In the genomic region with DNA sequence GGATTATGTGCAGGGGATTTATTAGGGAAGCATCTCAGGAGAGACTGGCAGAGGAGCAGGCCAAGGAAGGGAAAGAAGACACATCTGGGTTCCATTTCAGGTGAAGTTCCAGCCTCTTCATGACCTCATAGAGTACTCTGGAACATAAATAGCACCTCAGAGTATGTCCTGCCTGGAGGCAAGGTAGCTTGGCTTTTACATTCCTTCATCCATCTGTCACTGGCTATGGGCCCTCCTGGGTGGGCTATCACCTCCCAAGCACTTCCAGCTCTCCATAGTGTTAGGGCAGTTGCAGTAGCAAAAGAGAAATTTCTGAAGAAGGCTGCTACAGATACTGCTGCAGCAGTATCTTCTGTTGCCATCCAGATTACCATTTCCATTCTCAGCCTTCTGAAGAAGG, we compare ENCODE assay signal across 35 cellular contexts.
"Had no signal": no experiment of that assay in that cellular context is flagged by ENCODE, and none has a peak within 500 bp of the region (broad histone marks: within the 10 kb centered on the region; RNA-seq: fewer than 3 reads in every experiment).

No MANE protein-coding gene starts in this region.

- H3K4me3 ChIP-seq: adrenal gland, body of pancreas, cardiac muscle cell, coronary artery, dorsolateral prefrontal cortex had no signal

- H3K9me3 Mint-ChIP-seq: activated CD4-positive, alpha-beta memory T cell treated with anti-CD3 and anti-CD28 coated beads for 36 hours; activated CD4-positive, alpha-beta T cell treated with anti-CD3 and anti-CD28 coated beads, Interleukin-2, amount 10 ng/mL, durations not matched to agents 24 days and 14 days; activated naive CD4-positive, alpha-beta T cell treated with anti-CD3 and anti-CD28 coated beads for 36 hours; activated naive CD4-positive, alpha-beta T cell treated with anti-CD3 and anti-CD28 coated beads, Interleukin-2, amount 50 U/mL, for 24 hours; activated naive CD8-positive, alpha-beta T cell treated with anti-CD3 and anti-CD28 coated beads for 36 hours; activated naive CD8-positive, alpha-beta T cell treated with anti-CD3 and anti-CD28 coated beads, Interleukin-2, amount 50 U/mL, for 24 hours; activated T-helper 1 cell treated with anti-CD3 and anti-CD28 coated beads, Interleukin-12 subunit alpha, Interleukin-12 subunit beta, Interleukin-2, Interleukin-4 antibody, amounts not matched to agents 30 ng/mL and 10 ng/mL and 1 ng/mL, durations not matched to agents 14 hours and 24 hours and 36 hours; activated T-helper 2 cell treated with anti-CD3 and anti-CD28 coated beads, Interferon-gamma antibody, Interleukin-2, Interleukin-4, amounts not matched to agents 10 μg/mL and 5 μg/mL and 100 μg/mL, durations not matched to agents 14 hours and 24 hours and 36 hours; central memory CD8-positive, alpha-beta T cell; dendritic cell treated with granulocyte-macrophage colony-stimulating factor and Interleukin-4, amounts not matched to agents 40 ng/mL and 50 ng/mL, for 4 days; endodermal cell; T-helper 2 cell treated with Interferon-gamma antibody and Interleukin-4, amounts not matched to agents 5 μg/mL and 100 μg/mL, for 36 hours had no signal

- H3K36me3 ChIP-seq: adrenal gland, cardiac muscle cell, WERI-Rb-1 had no signal

- H3K9me3 ChIP-seq: adrenal gland had no signal

- H3K27ac Mint-ChIP-seq: activated CD4-positive, alpha-beta memory T cell treated with anti-CD3 and anti-CD28 coated beads for 36 hours; activated CD4-positive, alpha-beta T cell treated with anti-CD3 and anti-CD28 coated beads for 36 hours; activated CD4-positive, alpha-beta T cell treated with anti-CD3 and anti-CD28 coated beads, Interleukin-2, amount 10 ng/mL, durations not matched to agents 24 days and 14 days; activated CD8-positive, alpha-beta memory T cell treated with anti-CD3 and anti-CD28 coated beads, Interleukin-2, amount 10 ng/mL, durations not matched to agents 7 days and 5 days; activated CD8-positive, alpha-beta T cell treated with anti-CD3 and anti-CD28 coated beads, Interleukin-2, amount 10 ng/mL, durations not matched to agents 7 days and 5 days; activated naive CD4-positive, alpha-beta T cell treated with anti-CD3 and anti-CD28 coated beads for 36 hours; activated naive CD4-positive, alpha-beta T cell treated with anti-CD3 and anti-CD28 coated beads, Interleukin-2, amount 50 U/mL, for 24 hours; activated naive CD8-positive, alpha-beta T cell treated with anti-CD3 and anti-CD28 coated beads for 36 hours; activated naive CD8-positive, alpha-beta T cell treated with anti-CD3 and anti-CD28 coated beads, Interleukin-2, amount 50 U/mL, for 24 hours; activated T-helper 1 cell treated with anti-CD3 and anti-CD28 coated beads, Interleukin-12 subunit alpha, Interleukin-12 subunit beta, Interleukin-2, Interleukin-4 antibody, amounts not matched to agents 30 ng/mL and 10 ng/mL and 1 ng/mL, durations not matched to agents 14 hours and 24 hours and 36 hours; activated T-helper 2 cell treated with anti-CD3 and anti-CD28 coated beads, Interferon-gamma antibody, Interleukin-2, Interleukin-4, amounts not matched to agents 10 μg/mL and 5 μg/mL and 100 μg/mL, durations not matched to agents 14 hours and 24 hours and 36 hours; dendritic cell treated with granulocyte-macrophage colony-stimulating factor and Interleukin-4, amounts not matched to agents 40 ng/mL and 50 ng/mL, for 4 days; endodermal cell; T-helper 17 cell; T-helper 2 cell treated with Interferon-gamma antibody and Interleukin-4, amounts not matched to agents 5 μg/mL and 100 μg/mL, for 36 hours had no signal

- H3K27me3 ChIP-seq: adrenal gland, body of pancreas, cardiac muscle cell, dorsolateral prefrontal cortex had no signal

- H3K36me3 Mint-ChIP-seq: activated CD4-positive, alpha-beta memory T cell treated with anti-CD3 and anti-CD28 coated beads for 36 hours; activated CD8-positive, alpha-beta memory T cell treated with anti-CD3 and anti-CD28 coated beads, Interleukin-2, amount 10 ng/mL, durations not matched to agents 7 days and 5 days; activated naive CD4-positive, alpha-beta T cell treated with anti-CD3 and anti-CD28 coated beads, Interleukin-2, amount 50 U/mL, for 24 hours; activated naive CD8-positive, alpha-beta T cell treated with anti-CD3 and anti-CD28 coated beads for 36 hours had no signal

- H3K27me3 Mint-ChIP-seq: activated CD4-positive, alpha-beta memory T cell treated with anti-CD3 and anti-CD28 coated beads for 36 hours; activated CD4-positive, alpha-beta T cell treated with anti-CD3 and anti-CD28 coated beads for 36 hours; activated CD4-positive, alpha-beta T cell treated with anti-CD3 and anti-CD28 coated beads, Interleukin-2, amount 10 ng/mL, durations not matched to agents 24 days and 14 days; activated CD8-positive, alpha-beta memory T cell treated with anti-CD3 and anti-CD28 coated beads, Interleukin-2, amount 10 ng/mL, durations not matched to agents 7 days and 5 days; activated naive CD4-positive, alpha-beta T cell treated with anti-CD3 and anti-CD28 coated beads, Interleukin-2, amount 50 U/mL, for 24 hours; activated naive CD8-positive, alpha-beta T cell treated with anti-CD3 and anti-CD28 coated beads for 36 hours; activated naive CD8-positive, alpha-beta T cell treated with anti-CD3 and anti-CD28 coated beads, Interleukin-2, amount 50 U/mL, for 24 hours; central memory CD8-positive, alpha-beta T cell; dendritic cell treated with granulocyte-macrophage colony-stimulating factor and Interleukin-4, amounts not matched to agents 40 ng/mL and 50 ng/mL, for 4 days; T-helper 17 cell had no signal

- DNase-seq: activated CD4-positive, alpha-beta memory T cell treated with anti-CD3 and anti-CD28 coated beads for 36 hours; activated CD4-positive, alpha-beta T cell treated with anti-CD3 and anti-CD28 coated beads for 36 hours; activated CD4-positive, alpha-beta T cell treated with anti-CD3 and anti-CD28 coated beads, Interleukin-2, amount 10 ng/mL, durations not matched to agents 24 days and 14 days; activated CD4-positive, CD25-positive, alpha-beta regulatory T cell; activated CD4-positive, CD25-positive, alpha-beta regulatory T cell treated with anti-CD3 and anti-CD28 coated beads, Interleukin-2, amount 50 U/mL, for 72 hours; activated CD8-positive, alpha-beta memory T cell treated with anti-CD3 and anti-CD28 coated beads, Interleukin-2, amount 10 ng/mL, durations not matched to agents 7 days and 5 days; activated CD8-positive, alpha-beta memory T cell treated with anti-CD3 and anti-CD28 coated beads, Interleukin-2, amount 50 U/mL, for 4 hours; activated CD8-positive, alpha-beta T cell treated with anti-CD3 and anti-CD28 coated beads, Interleukin-2, amount 10 ng/mL, durations not matched to agents 7 days and 5 days; activated effector memory CD4-positive, alpha-beta T cell treated with anti-CD3 and anti-CD28 coated beads, Interleukin-2, amount 50 U/mL, for 16 hours; activated naive CD4-positive, alpha-beta T cell treated with anti-CD3 and anti-CD28 coated beads for 36 hours; activated naive CD8-positive, alpha-beta T cell treated with anti-CD3 and anti-CD28 coated beads for 36 hours; activated naive CD8-positive, alpha-beta T cell treated with anti-CD3 and anti-CD28 coated beads, Interleukin-2, amount 50 U/mL, for 24 hours; activated T-cell treated with anti-CD3 and anti-CD28 coated beads, Interleukin-2, amount 50 U/mL, for 1 hour; activated T-cell treated with anti-CD3 and anti-CD28 coated beads, Interleukin-2, amount 50 U/mL, for 48 hours; adrenal gland; amygdala; aorta; body of pancreas; dorsolateral prefrontal cortex; effector memory CD4-positive, alpha-beta T cell; endodermal cell; foreskin fibroblast; glutamatergic neuron; T-helper 1 cell; T-helper 17 cell; T1000; WERI-Rb-1 had no signal

- H3K4me1 Mint-ChIP-seq: activated CD4-positive, alpha-beta T cell treated with anti-CD3 and anti-CD28 coated beads, Interleukin-2, amount 10 ng/mL, durations not matched to agents 24 days and 14 days; activated CD8-positive, alpha-beta memory T cell treated with anti-CD3 and anti-CD28 coated beads, Interleukin-2, amount 10 ng/mL, durations not matched to agents 7 days and 5 days; activated naive CD4-positive, alpha-beta T cell treated with anti-CD3 and anti-CD28 coated beads, Interleukin-2, amount 50 U/mL, for 24 hours had no signal

- H3K4me3 Mint-ChIP-seq: activated CD4-positive, alpha-beta memory T cell treated with anti-CD3 and anti-CD28 coated beads for 36 hours; activated CD4-positive, alpha-beta T cell treated with anti-CD3 and anti-CD28 coated beads for 36 hours; activated CD4-positive, alpha-beta T cell treated with anti-CD3 and anti-CD28 coated beads, Interleukin-2, amount 10 ng/mL, durations not matched to agents 24 days and 14 days; activated CD8-positive, alpha-beta memory T cell treated with anti-CD3 and anti-CD28 coated beads, Interleukin-2, amount 10 ng/mL, durations not matched to agents 7 days and 5 days; activated CD8-positive, alpha-beta T cell treated with anti-CD3 and anti-CD28 coated beads, Interleukin-2, amount 10 ng/mL, durations not matched to agents 7 days and 5 days; activated naive CD4-positive, alpha-beta T cell treated with anti-CD3 and anti-CD28 coated beads for 36 hours; activated naive CD4-positive, alpha-beta T cell treated with anti-CD3 and anti-CD28 coated beads, Interleukin-2, amount 50 U/mL, for 24 hours; activated naive CD8-positive, alpha-beta T cell treated with anti-CD3 and anti-CD28 coated beads for 36 hours; activated naive CD8-positive, alpha-beta T cell treated with anti-CD3 and anti-CD28 coated beads, Interleukin-2, amount 50 U/mL, for 24 hours; activated T-helper 1 cell treated with anti-CD3 and anti-CD28 coated beads, Interleukin-12 subunit alpha, Interleukin-12 subunit beta, Interleukin-2, Interleukin-4 antibody, amounts not matched to agents 30 ng/mL and 10 ng/mL and 1 ng/mL, durations not matched to agents 14 hours and 24 hours and 36 hours; central memory CD8-positive, alpha-beta T cell; dendritic cell treated with granulocyte-macrophage colony-stimulating factor and Interleukin-4, amounts not matched to agents 40 ng/mL and 50 ng/mL, for 4 days; endodermal cell; T-helper 17 cell; T-helper 2 cell treated with Interferon-gamma antibody and Interleukin-4, amounts not matched to agents 5 μg/mL and 100 μg/mL, for 36 hours had no signal

- H3K27ac ChIP-seq: adrenal gland, body of pancreas, cardiac muscle cell, coronary artery, dorsolateral prefrontal cortex, WERI-Rb-1 had no signal
